16 cellular contexts compared by ENCODE assay signal in genomic region chr14:34050606-34051005, GRCh38.
DNase-seq lines count a peak whose midpoint lies in the region; ATAC-seq, FAIRE-seq and TF ChIP-seq lines count a peak whose summit lies in the region.
"Had no signal": no experiment of that assay in that cellular context is flagged by ENCODE, and none has a peak within 500 bp of the region (broad histone marks: within the 10 kb centered on the region; RNA-seq: fewer than 3 reads in every experiment).

No MANE protein-coding gene starts in this region.

- FAIRE-seq in keratinocyte (lab: Jason Lieb, UNC), result peak; percentile 63

- no peaks in the 10 kb centered on the region for H3K9me1 ChIP-seq in keratinocyte (ENCODE audit: control insufficient read depth, extremely low read depth, insufficient read depth, low read length)

- no peak for ATAC-seq in activated T-helper 17 cell treated with anti-CD3 and anti-CD28 coated beads, Interleukin-2, amount 50 U/mL, for 72 hours (replicated peaks)
- ATAC-seq in gastrocnemius medialis, result no peak

- H3K4me3 Mint-ChIP-seq in activated T-helper 17 cell treated with anti-CD3 and anti-CD28 coated beads, Interleukin-2, amount 50 U/mL, for 72 hours, result no peak overlapping the region
- H3K4me3 Mint-ChIP-seq: IgD-negative memory B cell had no signal

- no peaks in the 10 kb centered on the region for H4K20me1 ChIP-seq in BLaER1
- no peaks in the 10 kb centered on the region for H4K20me1 ChIP-seq in keratinocyte (ENCODE audit: control insufficient read depth, extremely low read depth, insufficient read depth, low read length)

- H3K27me3 ChIP-seq in BLaER1 (no peaks in the 10 kb centered on the region), keratinocyte (ENCODE audit: control insufficient read depth, extremely low read depth, insufficient read depth, low read length) (no peaks in the 10 kb centered on the region), ovary (no peaks in the 10 kb centered on the region), gastrocnemius medialis (no peaks in the 10 kb centered on the region)

- H3K4me3 ChIP-seq in BLaER1 (no peak overlapping the region), keratinocyte (ENCODE audit: control insufficient read depth in 2 of 3, extremely low read depth in 1 of 3, insufficient read depth in 2 of 3, low read depth in 1 of 3, low read length in 3 of 3) (no peak overlapping the region), ovary (no peak overlapping the region), gastrocnemius medialis (no peak overlapping the region)
- H3K4me3 ChIP-seq: PC-9, SK-N-MC had no signal

- TF ChIP-seq CTCF in keratinocyte (optimal IDR thresholded peaks at IDR 0.05 in 1 of 3, IDR thresholded peaks at IDR 0.05 in 1 of 3, conservative IDR thresholded peaks at IDR 0.05 in 1 of 3; ENCODE audit: extremely low read depth in 1 of 3, insufficient read depth in 2 of 3, low read length in 3 of 3) (no peak), ovary (IDR thresholded peaks at IDR 0.05) (no peak), gastrocnemius medialis (IDR thresholded peaks at IDR 0.05 in 4 of 5, conservative IDR thresholded peaks at IDR 0.05 in 1 of 5) (no peak)

- H3K79me2 ChIP-seq in keratinocyte (ENCODE audit: control insufficient read depth, insufficient read depth, low read length), result no peaks in the 10 kb centered on the region

- no peaks in the 10 kb centered on the region for H3K36me3 Mint-ChIP-seq in activated T-helper 17 cell treated with anti-CD3 and anti-CD28 coated beads, Interleukin-2, amount 50 U/mL, for 72 hours (ENCODE audit: low read depth)
- H3K36me3 Mint-ChIP-seq: IgD-negative memory B cell had no signal

- peak; percentile 12 for DNase-seq in EH (ENCODE audit: low read depth)
- peak; percentile 62 for DNase-seq in keratinocyte (ENCODE audit: low read depth, low spot score)
- DNase-seq in ovary, result no peak
- DNase-seq in gastrocnemius medialis, result no peak
- DNase-seq in NCI-H1105 (lab: John Stamatoyannopoulos, UW), result no peak
- DNase-seq: DMS153, HCEC 1CT, NCI-H1092, NCI-H187, NCI-H446 treated with DMSO at 0.1 percent for 48 hours, NCI-H748 treated with DMSO at 0.1 percent for 48 hours had no signal

- H3K9me3 ChIP-seq in BLaER1, result no peaks in the 10 kb centered on the region
- H3K9me3 ChIP-seq in keratinocyte (ENCODE audit: control insufficient read depth, low read depth, low read length), result no peaks in the 10 kb centered on the region
- no peaks in the 10 kb centered on the region for H3K9me3 ChIP-seq in ovary
- no peaks in the 10 kb centered on the region for H3K9me3 ChIP-seq in gastrocnemius medialis

- peak overlapping the region; percentile 2 for H3K27ac Mint-ChIP-seq in activated T-helper 17 cell treated with anti-CD3 and anti-CD28 coated beads, Interleukin-2, amount 50 U/mL, for 72 hours
- H3K27ac Mint-ChIP-seq: IgD-negative memory B cell had no signal

- H3K4me2 ChIP-seq in BLaER1 (peak overlapping the region; percentile 74), keratinocyte (ENCODE audit: control insufficient read depth, extremely low read depth, insufficient read depth, low read depth, low read length) (no peak overlapping the region)
- H3K4me2 ChIP-seq: PC-9 had no signal

- no peak overlapping the region for H2AFZ ChIP-seq in keratinocyte (ENCODE audit: control insufficient read depth, low read length)
- H2AFZ ChIP-seq: PC-9 had no signal

- H3K27ac ChIP-seq in BLaER1, result no peak overlapping the region
- H3K27ac ChIP-seq in keratinocyte (ENCODE audit: control insufficient read depth, insufficient read depth, low read length), result no peak overlapping the region
- H3K27ac ChIP-seq in ovary, result no peak overlapping the region
- no peak overlapping the region for H3K27ac ChIP-seq in gastrocnemius medialis
- H3K27ac ChIP-seq: PC-9, SK-N-MC had no signal

- TF ChIP-seq EP300 in ovary (IDR thresholded peaks at IDR 0.05), result no peak

- no peaks in the 10 kb centered on the region for H3K27me3 Mint-ChIP-seq in activated T-helper 17 cell treated with anti-CD3 and anti-CD28 coated beads, Interleukin-2, amount 50 U/mL, for 72 hours
- H3K27me3 Mint-ChIP-seq: IgD-negative memory B cell had no signal

- dilution Hi-C loops in keratinocyte (cut with MboI; ENCODE audit: extremely low pct_ligation_motif_present, low sequenced_read_pairs), result no loop called here

- WGBS in ovary, 3 donors, result 97 to 100% (median 98%) methylated on average over 1 of the region's 1 CpG

- peaks cover 36% of the 10 kb centered on the region for H3K4me1 Mint-ChIP-seq in activated T-helper 17 cell treated with anti-CD3 and anti-CD28 coated beads, Interleukin-2, amount 50 U/mL, for 72 hours
- H3K4me1 Mint-ChIP-seq: IgD-negative memory B cell had no signal

- no peak overlapping the region for H3K9ac ChIP-seq in BLaER1
- no peak overlapping the region for H3K9ac ChIP-seq in keratinocyte (ENCODE audit: control insufficient read depth, extremely low read depth, insufficient read depth, low read length)

- no peaks in the 10 kb centered on the region for H3K36me3 ChIP-seq in BLaER1
- no peaks in the 10 kb centered on the region for H3K36me3 ChIP-seq in keratinocyte (ENCODE audit: control insufficient read depth in 2 of 2, extremely low read depth in 1 of 2, insufficient read depth in 2 of 2, low read length in 2 of 2)
- no peaks in the 10 kb centered on the region for H3K36me3 ChIP-seq in ovary
- no peaks in the 10 kb centered on the region for H3K36me3 ChIP-seq in gastrocnemius medialis

- H3K9me3 Mint-ChIP-seq in activated T-helper 17 cell treated with anti-CD3 and anti-CD28 coated beads, Interleukin-2, amount 50 U/mL, for 72 hours, result no peaks in the 10 kb centered on the region

- TF ChIP-seq POLR2A in ovary (IDR thresholded peaks at IDR 0.05) (no peak), gastrocnemius medialis (IDR thresholded peaks at IDR 0.05) (no peak)

- in situ Hi-C loops in gastrocnemius medialis (cut with MboI; ENCODE audit: low sequenced_read_pairs in 4 of 4), result no loop called here

- intact Hi-C loops in ovary (cut with DNase I) (no loop called here), gastrocnemius medialis (cut with DNase I; ENCODE audit: low total_unique reads) (no loop called here)

- H3K4me1 ChIP-seq in BLaER1, result peaks cover 34% of the 10 kb centered on the region
- H3K4me1 ChIP-seq in keratinocyte (ENCODE audit: control insufficient read depth, extremely low read depth, insufficient read depth, low read length), result peaks cover 30% of the 10 kb centered on the region
- H3K4me1 ChIP-seq in ovary (ENCODE audit: insufficient read depth), result peaks cover 1% of the 10 kb centered on the region
- no peaks in the 10 kb centered on the region for H3K4me1 ChIP-seq in gastrocnemius medialis

Comparison
In these comparisons a context has a peak if more than half of its experiments do, and no peak if none do; other contexts are left out.
1. DNase-seq: peak in EH (single experiment) and keratinocyte (single experiment); none in ovary (0 of 5), gastrocnemius medialis (0 of 2) and NCI-H1105 (single experiment).